Comparison of ENCODE assay signal across 20 cellular contexts in the genomic region with DNA sequence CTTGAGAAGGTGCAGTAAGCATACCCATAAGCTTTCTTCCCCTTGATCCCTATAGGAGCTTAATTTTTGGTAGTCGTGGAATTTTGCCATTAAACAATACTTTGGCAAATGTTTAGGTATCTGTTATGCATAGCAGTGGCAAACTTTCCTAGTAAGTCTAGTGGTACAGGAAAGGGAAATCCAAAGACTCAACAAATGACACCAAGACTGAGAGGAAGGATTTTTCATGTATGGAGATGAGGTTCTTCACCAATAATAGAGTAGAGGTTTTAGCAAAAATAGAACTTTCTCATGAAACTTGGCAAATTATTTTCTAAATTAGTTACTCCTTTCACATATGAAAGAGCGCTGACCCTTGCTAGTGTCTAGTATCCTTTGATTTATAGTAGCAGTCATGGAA.
"Had no signal": no experiment of that assay in that cellular context is flagged by ENCODE, and none has a peak within 500 bp of the region (broad histone marks: within the 10 kb centered on the region; RNA-seq: fewer than 3 reads in every experiment).

No MANE protein-coding gene starts in this region.

- H3K9me3 Mint-ChIP-seq: activated naive CD4-positive, alpha-beta T cell treated with anti-CD3 and anti-CD28 coated beads, Interleukin-2, amount 10 ng/mL, durations not matched to agents 7 days and 5 days; activated T-cell treated with anti-CD3 and anti-CD28 coated beads, Interleukin-2, amount 50 U/mL, for 4 hours; mesothelial cell of epicardium; stimulated activated naive CD8-positive, alpha-beta T cell treated with anti-CD3 and anti-CD28 coated beads, Interleukin-15, amount 100 ng/mL, for 72 hours; WTC11 had no signal

- H3K27ac Mint-ChIP-seq: activated naive CD4-positive, alpha-beta T cell treated with anti-CD3 and anti-CD28 coated beads, Interleukin-2, amount 10 ng/mL, durations not matched to agents 7 days and 5 days; mesothelial cell of epicardium; naive thymus-derived CD8-positive, alpha-beta T cell; stimulated activated naive CD8-positive, alpha-beta T cell treated with anti-CD3 and anti-CD28 coated beads, Interleukin-15, amount 100 ng/mL, for 72 hours; WTC11 had no signal

- H3K27ac ChIP-seq: pancreas, psoas muscle, right atrium auricular region, tibial artery had no signal

- H3K4me3 Mint-ChIP-seq: activated naive CD4-positive, alpha-beta T cell treated with anti-CD3 and anti-CD28 coated beads, Interleukin-2, amount 10 ng/mL, durations not matched to agents 7 days and 5 days; activated T-cell treated with anti-CD3 and anti-CD28 coated beads, Interleukin-2, amount 50 U/mL, for 4 hours; mesothelial cell of epicardium; stimulated activated naive CD8-positive, alpha-beta T cell treated with anti-CD3 and anti-CD28 coated beads, Interleukin-15, amount 100 ng/mL, for 72 hours; WTC11 had no signal

- H3K9me3 ChIP-seq: pancreas, psoas muscle, right atrium auricular region, tibial artery had no signal

- DNase-seq: activated naive CD4-positive, alpha-beta T cell treated with anti-CD3 and anti-CD28 coated beads, Interleukin-2, amount 10 ng/mL, durations not matched to agents 7 days and 5 days; activated T-cell treated with anti-CD3 and anti-CD28 coated beads, Interleukin-2, amount 50 U/mL, for 4 hours; cerebellar nuclear complex; cortex of kidney; erythroblast; head of caudate nucleus; left ventricle myocardium superior; mammary epithelial cell; naive thymus-derived CD8-positive, alpha-beta T cell; pancreas; psoas muscle; stimulated activated CD4-positive, alpha-beta T cell treated with anti-CD3 and anti-CD28 coated beads, Interleukin-12 subunit alpha, Interleukin-12 subunit beta, amount 100 ng/mL, for 4 hours; stimulated activated CD4-positive, alpha-beta T cell treated with anti-CD3 and anti-CD28 coated beads, Interleukin-4, amount 100 ng/mL, for 4 hours; stimulated activated naive CD8-positive, alpha-beta T cell treated with anti-CD3 and anti-CD28 coated beads, Interleukin-15, amount 100 ng/mL, for 72 hours; T-helper 1 cell; T1000; tibial artery had no signal

- H3K4me3 ChIP-seq: pancreas, psoas muscle, right atrium auricular region, tibial artery had no signal

- H3K27me3 Mint-ChIP-seq: activated naive CD4-positive, alpha-beta T cell treated with anti-CD3 and anti-CD28 coated beads, Interleukin-2, amount 10 ng/mL, durations not matched to agents 7 days and 5 days; naive thymus-derived CD8-positive, alpha-beta T cell; stimulated activated naive CD8-positive, alpha-beta T cell treated with anti-CD3 and anti-CD28 coated beads, Interleukin-15, amount 100 ng/mL, for 72 hours had no signal

- H3K27me3 ChIP-seq: pancreas, right atrium auricular region, tibial artery had no signal

- H3K36me3 ChIP-seq: pancreas had no signal
